Comparison of ENCODE assay signal across 1 cellular context in the genomic region with DNA sequence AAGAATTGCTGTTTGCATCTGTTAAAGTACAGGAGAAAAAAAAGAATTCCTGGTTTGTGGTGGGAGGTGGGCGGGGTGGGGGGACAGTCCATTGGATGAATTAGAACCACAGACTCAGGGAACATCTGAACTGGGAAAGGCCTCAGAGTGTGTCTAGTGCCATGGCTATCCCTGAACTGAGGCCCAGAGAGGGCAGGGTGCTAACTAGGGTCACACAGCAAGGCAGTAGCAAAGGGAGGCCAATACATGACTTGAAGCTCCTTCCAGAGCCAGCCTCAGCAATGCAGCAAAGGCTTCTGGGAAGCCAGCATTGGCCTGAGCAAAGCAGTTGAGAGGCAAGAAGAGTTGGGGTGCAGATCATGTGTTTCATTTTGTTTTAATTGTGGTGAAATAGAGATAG.
TF ChIP-seq lines count a peak whose summit lies in the region.

No MANE protein-coding gene starts in this region.

TF ChIP-seq in IMR-90, 13 proteins besides CTCF, POLR2A, EP300 and RAD21 (continued from another document):
- TF ChIP-seq, protein P1, sequence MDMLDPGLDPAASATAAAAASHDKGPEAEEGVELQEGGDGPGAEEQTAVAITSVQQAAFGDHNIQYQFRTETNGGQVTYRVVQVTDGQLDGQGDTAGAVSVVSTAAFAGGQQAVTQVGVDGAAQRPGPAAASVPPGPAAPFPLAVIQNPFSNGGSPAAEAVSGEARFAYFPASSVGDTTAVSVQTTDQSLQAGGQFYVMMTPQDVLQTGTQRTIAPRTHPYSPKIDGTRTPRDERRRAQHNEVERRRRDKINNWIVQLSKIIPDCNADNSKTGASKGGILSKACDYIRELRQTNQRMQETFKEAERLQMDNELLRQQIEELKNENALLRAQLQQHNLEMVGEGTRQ (IDR thresholded peaks at IDR 0.05; ENCODE audit: low read depth, low read length): no peak
- no peak for TF ChIP-seq RCOR1 (IDR thresholded peaks at IDR 0.05; ENCODE audit: insufficient replicate concordance, low read length)
